ENCODE assay signal across 11 cellular contexts in the genomic region with DNA sequence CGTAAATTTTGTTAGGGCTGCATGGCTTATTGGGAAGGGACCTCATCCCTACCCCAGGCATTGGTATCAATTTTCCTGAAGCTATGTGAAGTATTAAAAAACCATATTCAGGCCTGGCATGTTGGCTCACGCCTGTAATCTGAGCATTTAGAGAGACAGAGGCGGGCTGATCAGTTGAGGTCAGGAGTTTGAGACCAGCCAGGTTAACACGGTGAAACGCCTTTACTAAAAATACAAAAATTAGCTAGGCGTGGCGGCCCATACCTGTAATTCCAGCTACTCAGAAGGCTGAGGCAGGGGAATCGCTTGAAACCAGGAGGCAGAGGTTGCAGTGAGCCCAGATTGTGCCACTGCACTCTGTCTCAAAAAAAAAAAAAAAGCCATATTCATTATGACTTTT. TPM values are rescaled to one million over a fixed set of nuclear protein-coding genes. Genes with fewer than 3 reads are reported as not detected.
A peak's percentile ranks its signal among the peaks of the same experiment; 100 is the strongest.
DNase-seq lines count a peak whose midpoint lies in the region; ATAC-seq, FAIRE-seq and TF ChIP-seq lines count a peak whose summit lies in the region.
"Had no signal": no experiment of that assay in that cellular context is flagged by ENCODE, and none has a peak within 500 bp of the region (broad histone marks: within the 10 kb centered on the region; RNA-seq: fewer than 3 reads in every experiment).

No MANE protein-coding gene starts in this region.

- no peak for DNase-seq in A673 (ENCODE audit: low spot score)
- no peak for DNase-seq in GM23248
- no peak for DNase-seq in activated naive CD8-positive, alpha-beta T cell treated with anti-CD3 and anti-CD28 coated beads, Interleukin-2, amount 10 ng/mL, durations not matched to agents 7 days and 5 days
- no peak for DNase-seq in keratinocyte (ENCODE audit: low read depth, low spot score)
- DNase-seq in effector CD4-positive, alpha-beta T cell, result no peak
- DNase-seq in stimulated activated naive CD4-positive, alpha-beta T cell (lab: John Stamatoyannopoulos, UW), result no peak
- DNase-seq: body of pancreas, foreskin melanocyte, MM.1S had no signal

- no peaks in the 10 kb centered on the region for H3K9me3 ChIP-seq in A673 (ENCODE audit: low read depth, low read length, poor library complexity, severe bottlenecking)
- H3K9me3 ChIP-seq in GM23248 (ENCODE audit: low read depth), result no peaks in the 10 kb centered on the region
- H3K9me3 ChIP-seq in keratinocyte (ENCODE audit: control insufficient read depth, low read depth, low read length), result no peaks in the 10 kb centered on the region
- H3K9me3 ChIP-seq: body of pancreas had no signal

- no peaks in the 10 kb centered on the region for H3K27me3 Mint-ChIP-seq in activated naive CD8-positive, alpha-beta T cell treated with anti-CD3 and anti-CD28 coated beads, Interleukin-2, amount 10 ng/mL, durations not matched to agents 7 days and 5 days

- H3K9me2 ChIP-seq in GM23248 (ENCODE audit: insufficient read depth), result no peaks in the 10 kb centered on the region

- BruUV-seq in A673 (replicated peaks; lab: Mats Ljungman, UMichigan), result no TSS peak

- H4K20me1 ChIP-seq in GM23248 (ENCODE audit: insufficient read depth) (peaks cover 4% of the 10 kb centered on the region), keratinocyte (ENCODE audit: control insufficient read depth, extremely low read depth, insufficient read depth, low read length) (peaks cover 4% of the 10 kb centered on the region)

- H3K27ac ChIP-seq in A673 (ENCODE audit: low read depth, low read length, poor library complexity, severe bottlenecking), result no peak overlapping the region
- H3K27ac ChIP-seq in GM23248, result no peak overlapping the region
- peak overlapping the region; percentile 86 for H3K27ac ChIP-seq in keratinocyte (ENCODE audit: control insufficient read depth, insufficient read depth, low read length)

- peak overlapping the region; percentile 55 for H3K4me2 ChIP-seq in GM23248 (ENCODE audit: unreplicated experiment)
- peak overlapping the region; percentile 100 for H3K4me2 ChIP-seq in keratinocyte (ENCODE audit: control insufficient read depth, extremely low read depth, insufficient read depth, low read depth, low read length)

- H3F3A ChIP-seq in GM23248 (ENCODE audit: insufficient read depth), result peaks cover 4% of the 10 kb centered on the region; the same call in 1 of the 2 replicates

- peaks cover 34% of the 10 kb centered on the region for H3K4me1 Mint-ChIP-seq in activated naive CD8-positive, alpha-beta T cell treated with anti-CD3 and anti-CD28 coated beads, Interleukin-2, amount 10 ng/mL, durations not matched to agents 7 days and 5 days

- H3K9ac ChIP-seq in GM23248, result no peak overlapping the region
- H3K9ac ChIP-seq in keratinocyte (ENCODE audit: control insufficient read depth, extremely low read depth, insufficient read depth, low read length), result peak overlapping the region; percentile 89

- H3K27me3 ChIP-seq in A673 (replicated peaks; ENCODE audit: insufficient read depth, low read depth, low read length, poor library complexity) (no peaks in the 10 kb centered on the region), GM23248 (replicated peaks; ENCODE audit: insufficient read depth) (no peaks in the 10 kb centered on the region), keratinocyte (ENCODE audit: control insufficient read depth, extremely low read depth, insufficient read depth, low read length) (no peaks in the 10 kb centered on the region)
- H3K27me3 ChIP-seq: body of pancreas had no signal

- in situ Hi-C loops in GM23248 (cut with MboI), result no loop called here

- peak overlapping the region; percentile 77 for H3K4me3 Mint-ChIP-seq in activated naive CD8-positive, alpha-beta T cell treated with anti-CD3 and anti-CD28 coated beads, Interleukin-2, amount 10 ng/mL, durations not matched to agents 7 days and 5 days

- peak overlapping the region; percentile 71 for H3K27ac Mint-ChIP-seq in activated naive CD8-positive, alpha-beta T cell treated with anti-CD3 and anti-CD28 coated beads, Interleukin-2, amount 10 ng/mL, durations not matched to agents 7 days and 5 days

- peaks cover 100% of the 10 kb centered on the region for H3K79me2 ChIP-seq in GM23248 (ENCODE audit: insufficient read depth)
- peaks cover 99% of the 10 kb centered on the region for H3K79me2 ChIP-seq in keratinocyte (ENCODE audit: control insufficient read depth, insufficient read depth, low read length)

- POLR2A ChIA-PET in A673 (lab: Charles Lee; ENCODE audit: low non-redundant PET), result interaction anchor here (0.5 kb wide), 1 partner anchor 22 kb away, joined by 6 read pairs; no protein-coding TSS in a partner anchor
- POLR2A ChIA-PET in activated naive CD8-positive, alpha-beta T cell treated with anti-CD3 and anti-CD28 coated beads, Interleukin-2, amount 10 ng/mL, durations not matched to agents 7 days and 5 days (lab: Charles Lee), result interaction anchor here (0.6 to 1.7 kb wide), 5 partner anchors 8 to 383 kb away, joined by 3 to 11 read pairs (median 4); partner anchors contain the start of gene GDI2

- FAIRE-seq in keratinocyte (lab: Jason Lieb, UNC), result peak; percentile 85

- TF ChIP-seq CTCF in A673 (conservative IDR thresholded peaks at IDR 0.05; ENCODE audit: low read depth, low read length) (no peak), keratinocyte (optimal IDR thresholded peaks at IDR 0.05 in 1 of 3, IDR thresholded peaks at IDR 0.05 in 1 of 3, conservative IDR thresholded peaks at IDR 0.05 in 1 of 3; ENCODE audit: extremely low read depth in 1 of 3, insufficient read depth in 2 of 3, low read length in 3 of 3) (no peak)

- H3K36me3 Mint-ChIP-seq in activated naive CD8-positive, alpha-beta T cell treated with anti-CD3 and anti-CD28 coated beads, Interleukin-2, amount 10 ng/mL, durations not matched to agents 7 days and 5 days, result peaks cover 6% of the 10 kb centered on the region

- H3K9me3 Mint-ChIP-seq in activated naive CD8-positive, alpha-beta T cell treated with anti-CD3 and anti-CD28 coated beads, Interleukin-2, amount 10 ng/mL, durations not matched to agents 7 days and 5 days, result no peaks in the 10 kb centered on the region

- CTCF ChIA-PET in A673 (lab: Charles Lee), result no interaction called here

- intact Hi-C loops in A673 (cut with micrococcal nuclease; ENCODE audit: unreplicated experiment), result no loop called here

- no peak for ATAC-seq in activated naive CD8-positive, alpha-beta T cell treated with anti-CD3 and anti-CD28 coated beads, Interleukin-2, amount 10 ng/mL, durations not matched to agents 7 days and 5 days (ENCODE audit: low read depth)
- ATAC-seq in HG03432 (IDR thresholded peaks at IDR 0.05; ENCODE audit: unreplicated experiment), result no peak
- no peak for ATAC-seq in GM19397 (IDR thresholded peaks at IDR 0.05; ENCODE audit: unreplicated experiment)

- H3K4me3 ChIP-seq in A673 (ENCODE audit: low read depth, low read length, poor library complexity, severe bottlenecking), result peak overlapping the region; percentile 52
- peak overlapping the region; percentile 71 for H3K4me3 ChIP-seq in GM23248
- peak overlapping the region in 2 of 3 experiments; percentile 79 to 90 for H3K4me3 ChIP-seq in keratinocyte (ENCODE audit: control insufficient read depth in 2 of 3, extremely low read depth in 1 of 3, insufficient read depth in 2 of 3, low read depth in 1 of 3, low read length in 3 of 3)
- H3K4me3 ChIP-seq: body of pancreas had no signal

- dilution Hi-C loops in keratinocyte (cut with MboI; ENCODE audit: extremely low pct_ligation_motif_present, low sequenced_read_pairs), result no loop called here

- H2AFZ ChIP-seq in GM23248 (no peak overlapping the region), keratinocyte (ENCODE audit: control insufficient read depth, low read length) (no peak overlapping the region)

- WGBS in GM23248 (ENCODE audit: low coverage in 1 of 2, low lambda C conversion rate in 2 of 2, missing lambda C conversion rate in 2 of 2), 2 experiments, result 86 to 91% methylated on average over 8 of the region's 8 CpGs

- H3K9me1 ChIP-seq in keratinocyte (ENCODE audit: control insufficient read depth, extremely low read depth, insufficient read depth, low read length), result peaks cover 3% of the 10 kb centered on the region

- H3K36me3 ChIP-seq in A673 (ENCODE audit: insufficient read depth, low read length, poor library complexity, severe bottlenecking) (no peaks in the 10 kb centered on the region), GM23248 (ENCODE audit: low read depth) (no peaks in the 10 kb centered on the region), keratinocyte (ENCODE audit: control insufficient read depth in 2 of 2, extremely low read depth in 1 of 2, insufficient read depth in 2 of 2, low read length in 2 of 2) (peaks cover 0 to 2% of the 10 kb centered on the region in 2 experiments)

- peaks cover 24% of the 10 kb centered on the region for H3K4me1 ChIP-seq in A673 (ENCODE audit: insufficient read depth, low read length, poor library complexity, severe bottlenecking)
- peaks cover 6% of the 10 kb centered on the region for H3K4me1 ChIP-seq in GM23248 (ENCODE audit: insufficient read depth)
- peaks cover 21% of the 10 kb centered on the region for H3K4me1 ChIP-seq in keratinocyte (ENCODE audit: control insufficient read depth, extremely low read depth, insufficient read depth, low read length)

RNA-seq across cellular contexts. Expression of gene TASOR2, which starts 7.1 kb away (rescaled TPM):
- 82.5 and 94.5 TPM in 2 replicates for total RNA-seq in A673 (2021)
- total RNA-seq in GM23248 (2014; rRNA removed; shearing (Covaris generic)), result 51.9 and 60.7 TPM in 2 replicates
- polyA plus RNA-seq in GM23248 (2016; fragmentation: Nextera tagmentation; extraction: Ambion mirVana) (16.8 and 19.9 TPM in 2 replicates), keratinocyte (34.9 to 40.4 TPM (median 35.0 TPM) in 3 replicates)
- 10 to 100 TPM; 48.5 to 52.2 TPM for total RNA-seq in activated naive CD8-positive, alpha-beta T cell treated with anti-CD3 and anti-CD28 coated beads, Interleukin-2, amount 10 ng/mL, durations not matched to agents 7 days and 5 days
- 38.8 TPM for polyA plus RNA-seq in keratinocyte (2011; ENCODE audit: low read depth)
- polyA plus RNA-seq in keratinocyte (2011; cell fraction: cytosol; rRNA removed), result 14.9 and 29.6 TPM in 2 replicates
- 61.5 and 71.4 TPM in 2 replicates for polyA plus RNA-seq in keratinocyte (2011; cell fraction: nucleus; rRNA removed)
- 18.2 and 26.5 TPM in 2 replicates for polyA plus RNA-seq in keratinocyte (2012; ENCODE audit: low replicate concordance)
- polyA minus RNA-seq in keratinocyte, result 17.5 to 82.6 TPM (median 47.0 TPM) in 3 replicates
- 40.9 TPM for polyA minus RNA-seq in keratinocyte (2011; cell fraction: cytosol; rRNA and poly(A)+ RNA removed)
- polyA minus RNA-seq in keratinocyte (2011; cell fraction: nucleus; rRNA and poly(A)+ RNA removed), result 93.5 and 163 TPM in 2 replicates

RNA-seq across cellular contexts. Expression of gene ASB13, which starts 25.4 kb away (rescaled TPM):
- total RNA-seq in A673 (2021), result 11.9 and 17.8 TPM in 2 replicates
- total RNA-seq in GM23248 (2014; rRNA removed; shearing (Covaris generic)), result 5.6 and 8.9 TPM in 2 replicates
- polyA plus RNA-seq in GM23248 (2016; fragmentation: Nextera tagmentation; extraction: Ambion mirVana) (7.5 and 8.9 TPM in 2 replicates), keratinocyte (6.4 to 8.4 TPM (median 8.1 TPM) in 3 replicates)
- 10 to 100 TPM in 1 of 2 experiments, 1 to 10 TPM in 1; 9.9 to 10.8 TPM for total RNA-seq in activated naive CD8-positive, alpha-beta T cell treated with anti-CD3 and anti-CD28 coated beads, Interleukin-2, amount 10 ng/mL, durations not matched to agents 7 days and 5 days
- polyA plus RNA-seq in keratinocyte (2011; ENCODE audit: low read depth), result 3.3 TPM
- 4.8 and 7.2 TPM in 2 replicates for polyA plus RNA-seq in keratinocyte (2011; cell fraction: cytosol; rRNA removed)
- polyA plus RNA-seq in keratinocyte (2011; cell fraction: nucleus; rRNA removed), result 5.6 and 6.6 TPM in 2 replicates
- 8.2 and 11.3 TPM in 2 replicates for polyA plus RNA-seq in keratinocyte (2012; ENCODE audit: low replicate concordance)
- 10.6 to 13.9 TPM (median 11.4 TPM) in 3 replicates for polyA minus RNA-seq in keratinocyte
- 9.0 TPM for polyA minus RNA-seq in keratinocyte (2011; cell fraction: cytosol; rRNA and poly(A)+ RNA removed)
- 5.9 and 6.4 TPM in 2 replicates for polyA minus RNA-seq in keratinocyte (2011; cell fraction: nucleus; rRNA and poly(A)+ RNA removed)
